ENCODE assay signal across 1 cellular context in genomic region chr6:43089874-43090556, GRCh38.
TF ChIP-seq lines count a peak whose summit lies in the region.

No MANE protein-coding gene starts in this region.

TF ChIP-seq in HepG2, 621 proteins besides CTCF, POLR2A, EP300 and RAD21 (continued from another document and continues in another):
- TF ChIP-seq HMGXB4 (CRISPR knock-in tag; IDR thresholded peaks at IDR 0.05; ENCODE audit: borderline replicate concordance in 1 of 2, low read depth in 1 of 2) (peak in 1 of 2 experiments; percentile 87; a peak in 1 of 4 replicates), ZNF704 (CRISPR knock-in tag; IDR thresholded peaks at IDR 0.05; ENCODE audit: borderline replicate concordance) (0 out of 2 replicates have a peak, but pooled peaks have one; percentile 63), JUND (CRISPR knock-in tag; IDR thresholded peaks at IDR 0.05) (no peak; the same call in 1 of the 2 replicates), ZBTB39 (CRISPR knock-in tag; IDR thresholded peaks at IDR 0.05) (peak; percentile 90; the same call in 1 of the 2 replicates), YEATS4 (CRISPR knock-in tag; IDR thresholded peaks at IDR 0.05; ENCODE audit: borderline replicate concordance) (peak; percentile 67; the same call in 1 of the 2 replicates), ISX (CRISPR knock-in tag; conservative IDR thresholded peaks at IDR 0.05) (no peak), KLF11 (CRISPR knock-in tag; IDR thresholded peaks at IDR 0.05) (no peak), ZNF792 (CRISPR knock-in tag; IDR thresholded peaks at IDR 0.05) (no peak), SNRNP70 (IDR thresholded peaks at IDR 0.05; ENCODE audit: low read depth, low read length) (no peak), SP1 (IDR thresholded peaks at IDR 0.05) (no peak), SP1 (CRISPR knock-in tag; IDR thresholded peaks at IDR 0.05) (peak; percentile 9; the same call in 1 of the 2 replicates), ZFP1 (CRISPR knock-in tag; IDR thresholded peaks at IDR 0.05) (peak; percentile 73; the same call in 1 of the 2 replicates), ZBTB46 (CRISPR knock-in tag; IDR thresholded peaks at IDR 0.05; ENCODE audit: borderline replicate concordance) (no peak), KDM1A (CRISPR knock-in tag; IDR thresholded peaks at IDR 0.05) (peak; percentile 36; the same call in 1 of the 2 replicates), PHF5A (CRISPR knock-in tag; IDR thresholded peaks at IDR 0.05; ENCODE audit: low read depth, unreplicated experiment) (no peak), SAP130 (CRISPR knock-in tag; IDR thresholded peaks at IDR 0.05; ENCODE audit: low read depth) (peak; percentile 82), POLR2AphosphoS2 (IDR thresholded peaks at IDR 0.05; ENCODE audit: low read depth, low read length) (no peak), ZNF292 (CRISPR knock-in tag; IDR thresholded peaks at IDR 0.05; ENCODE audit: borderline replicate concordance, low read depth) (no peak; the same call in 1 of the 2 replicates), ADNP (CRISPR knock-in tag; IDR thresholded peaks at IDR 0.05) (no peak), ZBTB44 (CRISPR knock-in tag; IDR thresholded peaks at IDR 0.05) (peak; percentile 12; the same call in 1 of the 2 replicates), TFE3 (CRISPR knock-in tag; IDR thresholded peaks at IDR 0.05) (peak; percentile 72), ZNF570 (CRISPR knock-in tag; IDR thresholded peaks at IDR 0.05; ENCODE audit: borderline replicate concordance) (no peak), ZNF496 (CRISPR knock-in tag; IDR thresholded peaks at IDR 0.05; ENCODE audit: insufficient replicate concordance) (no peak), GABPB1 (CRISPR knock-in tag; IDR thresholded peaks at IDR 0.05) (no peak), SIX4 (CRISPR knock-in tag; IDR thresholded peaks at IDR 0.05) (peak; percentile 26; the same call in 1 of the 2 replicates), ZNF343 (CRISPR knock-in tag; IDR thresholded peaks at IDR 0.05) (0 out of 2 replicates have a peak, but pooled peaks have one; percentile 22), FOXC1 (CRISPR knock-in tag; IDR thresholded peaks at IDR 0.05; ENCODE audit: borderline replicate concordance) (peak; percentile 83; the same call in 1 of the 2 replicates), SP140L (CRISPR knock-in tag; IDR thresholded peaks at IDR 0.05; ENCODE audit: borderline replicate concordance) (no peak; the same call in 1 of the 2 replicates), TRAFD1 (CRISPR knock-in tag; IDR thresholded peaks at IDR 0.05; ENCODE audit: borderline replicate concordance) (no peak), BCL3 (CRISPR knock-in tag; IDR thresholded peaks at IDR 0.05) (no peak), SETDB1 (CRISPR knock-in tag; IDR thresholded peaks at IDR 0.05; ENCODE audit: borderline replicate concordance) (no peak), JUNB (CRISPR knock-in tag; IDR thresholded peaks at IDR 0.05; ENCODE audit: borderline replicate concordance) (no peak), KDM3A (CRISPR knock-in tag; IDR thresholded peaks at IDR 0.05; ENCODE audit: low read depth) (no peak; the same call in 1 of the 2 replicates), ZNF780A (CRISPR knock-in tag; IDR thresholded peaks at IDR 0.05) (no peak), ZBTB34 (CRISPR knock-in tag; IDR thresholded peaks at IDR 0.05) (0 out of 2 replicates have a peak, but pooled peaks have one; percentile 68), ZNF605 (CRISPR knock-in tag; IDR thresholded peaks at IDR 0.05) (peak; percentile 73; the same call in 1 of the 2 replicates), KAT2B (IDR thresholded peaks at IDR 0.05; ENCODE audit: borderline replicate concordance, low read depth, low read length) (no peak), ZFP36 (IDR thresholded peaks at IDR 0.05; ENCODE audit: borderline replicate concordance, low read depth, low read length, partially characterized antibody) (no peak), EED (CRISPR knock-in tag; IDR thresholded peaks at IDR 0.05) (no peak), SMAD3 (CRISPR knock-in tag; IDR thresholded peaks at IDR 0.05) (no peak), FOXK1 (CRISPR knock-in tag; IDR thresholded peaks at IDR 0.05; ENCODE audit: borderline replicate concordance, low read depth) (0 out of 2 replicates have a peak, but pooled peaks have one; percentile 40), IRF2 (CRISPR knock-in tag; IDR thresholded peaks at IDR 0.05) (peak; percentile 82; the same call in 1 of the 2 replicates), ZNF839 (CRISPR knock-in tag; IDR thresholded peaks at IDR 0.05; ENCODE audit: borderline replicate concordance) (no peak), ZNF891 (CRISPR knock-in tag; IDR thresholded peaks at IDR 0.05) (0 out of 2 replicates have a peak, but pooled peaks have one; percentile 53), RARG (CRISPR knock-in tag; IDR thresholded peaks at IDR 0.05; ENCODE audit: low read depth) (no peak), ZBTB3 (CRISPR knock-in tag; IDR thresholded peaks at IDR 0.05; ENCODE audit: borderline replicate concordance, low read depth) (no peak), KDM2A (CRISPR knock-in tag; IDR thresholded peaks at IDR 0.05; ENCODE audit: borderline replicate concordance, low read depth) (peak; percentile 59; the same call in 1 of the 2 replicates), MLLT10 (CRISPR knock-in tag; IDR thresholded peaks at IDR 0.05) (0 out of 2 replicates have a peak, but pooled peaks have one; percentile 38), DNMT1 (CRISPR knock-in tag; IDR thresholded peaks at IDR 0.05) (no peak), ZNF367 (CRISPR knock-in tag; IDR thresholded peaks at IDR 0.05; ENCODE audit: borderline replicate concordance) (no peak), ZFY (CRISPR knock-in tag; IDR thresholded peaks at IDR 0.05) (peak; percentile 53; the same call in 1 of the 2 replicates), ZNF441 (CRISPR knock-in tag; IDR thresholded peaks at IDR 0.05; ENCODE audit: borderline replicate concordance) (no peak), NCOA2 (CRISPR knock-in tag; IDR thresholded peaks at IDR 0.05) (peak; percentile 94)
